In genomic region chr6:148997863-148998262, GRCh38 we compare ENCODE assay signal across 14 cellular contexts.
DNase-seq lines count a peak whose midpoint lies in the region; ATAC-seq and TF ChIP-seq lines count a peak whose summit lies in the region.
"Had no signal": no experiment of that assay in that cellular context is flagged by ENCODE, and none has a peak within 500 bp of the region (broad histone marks: within the 10 kb centered on the region; RNA-seq: fewer than 3 reads in every experiment).

No MANE protein-coding gene starts in this region.

- intact Hi-C loops in lower leg skin (cut with DNase I; ENCODE audit: low total_unique reads), result no loop called here

- TF ChIP-seq POLR2A in lower leg skin (IDR thresholded peaks at IDR 0.05), result no peak

- H3K4me3 ChIP-seq in AG04449 (ENCODE audit: low read depth, low read length), result no peak overlapping the region
- H3K4me3 ChIP-seq in astrocyte of the cerebellum (ENCODE audit: low read depth, low read length), result no peak overlapping the region
- no peak overlapping the region for H3K4me3 ChIP-seq in lower leg skin (ENCODE audit: low read depth, poor library complexity, severe bottlenecking)

- POLR2A ChIA-PET in AG04449 (lab: Yijun Ruan, JAX), result interaction anchor here (0.7 to 1.2 kb wide), 4 partner anchors 14 to 141 kb away, joined by 3 to 6 read pairs (median 4); no protein-coding TSS in a partner anchor

- peak; percentile 90 for DNase-seq in AG04449 (ENCODE audit: low read depth, low spot score)
- peak; percentile 58 for DNase-seq in H4 (ENCODE audit: low spot score)
- DNase-seq in astrocyte of the cerebellum (ENCODE audit: low read depth), result peak; percentile 68
- peak; percentile 49 for DNase-seq in left kidney (ENCODE audit: low read depth, low spot score)
- no peak for DNase-seq in lower leg skin (ENCODE audit: low spot score in 2 of 2)
- DNase-seq: activated CD8-positive, alpha-beta memory T cell treated with anti-CD3 and anti-CD28 coated beads, Interleukin-2, amount 50 U/mL, for 4 hours; activated naive CD4-positive, alpha-beta T cell treated with anti-CD3 and anti-CD28 coated beads, Interleukin-2, amount 50 U/mL, for 16 hours; DMS79; PC-3; T-helper 1 cell had no signal

- no peak for ATAC-seq in HG03432 (IDR thresholded peaks at IDR 0.05; ENCODE audit: unreplicated experiment)
- ATAC-seq in HG02840 (IDR thresholded peaks at IDR 0.05; ENCODE audit: low FRiP score, unreplicated experiment), result no peak
- no peak for ATAC-seq in GM21447 (IDR thresholded peaks at IDR 0.05; ENCODE audit: unreplicated experiment)
- ATAC-seq: activated CD4-positive, CD25-positive, alpha-beta regulatory T cell treated with anti-CD3 and anti-CD28 coated beads, Interleukin-2, amount 50 U/mL, for 24 hours; PC-3 had no signal

- TF ChIP-seq CTCF in AG04449 (IDR thresholded peaks at IDR 0.05; ENCODE audit: insufficient read depth, low read length, missing control alignments), result no peak
- no peak for TF ChIP-seq CTCF in astrocyte of the cerebellum (IDR thresholded peaks at IDR 0.05; ENCODE audit: low read depth, low read length, missing control alignments)
- TF ChIP-seq CTCF in lower leg skin (IDR thresholded peaks at IDR 0.05), result no peak

- in situ Hi-C loops in astrocyte of the cerebellum (cut with HindIII; ENCODE audit: low sequenced_read_pairs), result no loop called here

- WGBS in lower leg skin, 2 donors, result 55 to 60% methylated on average over 3 of the region's 3 CpGs

- CTCF ChIA-PET in AG04449 (lab: Yijun Ruan, JAX), result interaction anchor here (1.4 to 2.1 kb wide), 7 partner anchors 15 to 441 kb away, joined by 3 to 13 read pairs (median 6); no protein-coding TSS in a partner anchor

Comparison
In these comparisons a context has a peak if more than half of its experiments do, and no peak if none do; other contexts are left out.
1. DNase-seq: peak in AG04449 (single experiment), H4 (single experiment), astrocyte of the cerebellum (single experiment) and left kidney (single experiment); none in lower leg skin (0 of 2).